In the genomic region with DNA sequence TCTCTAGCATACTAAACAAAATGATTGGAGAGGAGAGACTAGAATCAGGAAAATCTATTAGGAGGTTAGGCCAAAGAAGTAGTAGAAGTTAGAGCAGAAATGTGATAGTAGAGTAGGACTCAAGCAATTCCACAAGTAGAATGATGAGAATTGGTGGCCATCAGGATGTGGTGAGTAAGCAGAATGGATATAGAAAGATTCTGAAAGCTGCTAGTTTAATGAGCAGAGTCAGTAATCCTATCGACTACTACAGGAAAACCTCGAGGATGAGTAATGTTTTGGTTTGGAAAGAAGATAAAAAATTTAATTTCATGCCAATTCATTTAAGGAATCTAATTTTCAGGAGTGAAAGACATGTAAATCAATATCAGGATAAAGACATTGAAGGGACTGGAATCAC, we compare ENCODE assay signal across 9 cellular contexts.
"Had no signal": no experiment of that assay in that cellular context is flagged by ENCODE, and none has a peak within 500 bp of the region (broad histone marks: within the 10 kb centered on the region; RNA-seq: fewer than 3 reads in every experiment).

No MANE protein-coding gene starts in this region.

- ATAC-seq: HepG2, K562 had no signal

- H3K27me3 Mint-ChIP-seq: IgD-negative memory B cell had no signal

- H3K27ac Mint-ChIP-seq: IgD-negative memory B cell had no signal

- H3K9me3 Mint-ChIP-seq: IgD-negative memory B cell had no signal

- H3K4me3 ChIP-seq: K562 had no signal

- DNase-seq: IMR-90, KBM-7, KG1 had no signal

- H3K27ac ChIP-seq: HL-60, KMS-11 had no signal

- H3K9ac ChIP-seq: KMS-11 had no signal

- FAIRE-seq: HepG2, HTR-8/SVneo, K562 had no signal

- H3K36me3 Mint-ChIP-seq: IgD-negative memory B cell had no signal

- H3K4me3 Mint-ChIP-seq: IgD-negative memory B cell had no signal

- H3K4me2 ChIP-seq: KMS-11 had no signal
